25 cellular contexts compared by ENCODE assay signal in the genomic region with DNA sequence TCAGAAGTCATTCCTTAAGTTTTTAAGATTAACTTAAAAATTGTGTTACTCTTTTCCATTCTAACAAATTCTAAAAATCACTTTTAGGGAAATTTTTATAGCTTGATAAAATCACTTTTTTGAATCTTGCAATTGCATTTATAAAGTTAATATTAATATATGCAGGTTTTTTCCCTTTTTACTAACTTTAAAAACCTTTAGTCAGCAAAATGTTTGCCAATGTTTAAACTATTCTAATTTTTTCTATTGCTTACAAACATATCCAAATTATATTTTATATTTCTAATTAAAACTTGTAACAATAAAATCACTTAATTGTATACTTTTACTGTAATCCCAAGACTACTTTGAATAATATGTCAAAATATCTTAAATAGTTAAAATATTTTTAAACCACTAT.
"Had no signal": no experiment of that assay in that cellular context is flagged by ENCODE, and none has a peak within 500 bp of the region (broad histone marks: within the 10 kb centered on the region; RNA-seq: fewer than 3 reads in every experiment).

No MANE protein-coding gene starts in this region.

- H3K9me3 ChIP-seq: MG63, SK-N-SH had no signal

- H3K9ac ChIP-seq: SK-N-SH had no signal

- DNase-seq: Karpas-422, KG1, MG63, NCI-H1092, NCI-H1105 treated with DMSO at 0.1 percent for 48 hours, NCI-H1417 treated with DMSO at 0.1 percent for 48 hours, NCI-H146, NCI-H1694 treated with DMSO at 0.1 percent for 48 hours, NCI-H1930, NCI-H2081, NCI-H2107, NCI-H2227 treated with DMSO at 0.1 percent for 48 hours, NCI-H446, NCI-H510A, NCI-H524 treated with DMSO at 0.1 percent for 48 hours, NCI-H69, NCI-H774, Right ventricle myocardium superior, RPMI8226, SIG-M5, SK-N-SH, SW 1271 had no signal

- FAIRE-seq: HTR-8/SVneo, RCC 7860 had no signal

- H3K4me3 ChIP-seq: MG63 had no signal

- H3K27ac ChIP-seq: HL-60 had no signal

- H3K36me3 ChIP-seq: MG63 had no signal

- H3K4me2 ChIP-seq: SK-N-SH had no signal

- H3K27me3 ChIP-seq: MG63 had no signal
